38 cellular contexts compared by ENCODE assay signal in the genomic region with DNA sequence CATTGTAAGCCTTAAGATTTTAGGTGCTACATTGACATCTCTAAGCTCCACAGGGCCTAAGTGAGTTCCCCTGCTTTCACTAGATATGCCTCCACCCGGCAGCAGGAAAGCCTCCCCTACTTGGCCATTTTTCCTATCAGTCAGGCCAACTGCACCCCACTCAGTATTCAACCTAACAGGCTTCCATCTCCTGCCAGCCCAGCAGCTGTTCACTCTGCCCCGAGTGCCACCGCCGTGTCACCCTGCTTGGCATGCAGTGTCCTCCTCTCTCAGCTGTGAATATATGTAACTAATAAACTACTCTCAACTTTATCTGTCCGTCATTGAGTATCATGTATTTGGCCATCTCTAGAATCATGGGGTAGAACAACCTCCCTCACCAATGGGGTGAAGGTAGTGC. TPM values are rescaled to one million over a fixed set of nuclear protein-coding genes. Genes with fewer than 3 reads are reported as not detected.
"Had no signal": no experiment of that assay in that cellular context is flagged by ENCODE, and none has a peak within 500 bp of the region (broad histone marks: within the 10 kb centered on the region; RNA-seq: fewer than 3 reads in every experiment).

No MANE protein-coding gene starts in this region.

- H3K9me3 Mint-ChIP-seq: activated CD4-positive, alpha-beta memory T cell treated with anti-CD3 and anti-CD28 coated beads, Interleukin-2, amount 10 ng/mL, durations not matched to agents 7 days and 5 days; activated CD4-positive, alpha-beta T cell treated with anti-CD3 and anti-CD28 coated beads, Interleukin-2, amount 10 ng/mL, durations not matched to agents 7 days and 5 days; activated naive CD4-positive, alpha-beta T cell treated with anti-CD3 and anti-CD28 coated beads, Interleukin-2, amount 10 ng/mL, durations not matched to agents 7 days and 5 days; activated naive CD4-positive, alpha-beta T cell treated with anti-CD3 and anti-CD28 coated beads, Interleukin-2, amount 50 U/mL, for 24 hours; activated naive CD8-positive, alpha-beta T cell treated with anti-CD3 and anti-CD28 coated beads for 36 hours; activated T-cell treated with anti-CD3 and anti-CD28 coated beads, Interleukin-2, amount 50 U/mL, for 24 hours; activated T-helper 2 cell treated with anti-CD3 and anti-CD28 coated beads, Interferon-gamma antibody, Interleukin-2, Interleukin-4, amounts not matched to agents 10 μg/mL and 5 μg/mL and 100 μg/mL, durations not matched to agents 14 hours and 24 hours and 36 hours; T-helper 1 cell treated with Interleukin-12 subunit alpha and Interleukin-12 subunit beta and Interleukin-4 antibody, amounts not matched to agents 30 μg/mL and 1 μg/mL, for 36 hours; T-helper 2 cell treated with Interferon-gamma antibody and Interleukin-4, amounts not matched to agents 5 μg/mL and 100 μg/mL, for 36 hours; WTC11 had no signal

- DNase-seq: activated CD4-positive, alpha-beta memory T cell treated with anti-CD3 and anti-CD28 coated beads, Interleukin-2, amount 10 ng/mL, durations not matched to agents 7 days and 5 days; activated CD4-positive, alpha-beta T cell treated with anti-CD3 and anti-CD28 coated beads for 1 hour; activated CD4-positive, alpha-beta T cell treated with anti-CD3 and anti-CD28 coated beads for 36 hours; activated CD4-positive, alpha-beta T cell treated with anti-CD3 and anti-CD28 coated beads for 48 hours; activated CD4-positive, alpha-beta T cell treated with anti-CD3 and anti-CD28 coated beads, Interleukin-2, amount 10 ng/mL, durations not matched to agents 7 days and 5 days; activated CD4-positive, alpha-beta T cell treated with anti-CD3 and anti-CD28 coated beads, Interleukin-2, amount 50 U/mL, for 48 hours; activated CD4-positive, CD25-positive, alpha-beta regulatory T cell; activated CD8-positive, alpha-beta memory T cell treated with anti-CD3 and anti-CD28 coated beads for 24 hours; activated CD8-positive, alpha-beta memory T cell treated with anti-CD3 and anti-CD28 coated beads, Interleukin-2, amount 10 ng/mL, durations not matched to agents 7 days and 5 days; activated CD8-positive, alpha-beta memory T cell treated with anti-CD3 and anti-CD28 coated beads, Interleukin-2, amount 50 U/mL, for 48 hours; activated CD8-positive, alpha-beta T cell treated with anti-CD3 and anti-CD28 coated beads, Interleukin-2, amount 10 ng/mL, durations not matched to agents 7 days and 5 days; activated effector memory CD4-positive, alpha-beta T cell treated with Interleukin-2 at 50 U/mL for 16 hours; activated gamma-delta T cell; activated naive CD4-positive, alpha-beta T cell treated with anti-CD3 and anti-CD28 coated beads, Interleukin-2, amount 10 ng/mL, durations not matched to agents 7 days and 5 days; activated naive CD4-positive, alpha-beta T cell treated with Interleukin-2 at 50 U/mL for 16 hours; activated naive CD8-positive, alpha-beta T cell treated with anti-CD3 and anti-CD28 coated beads for 36 hours; activated T-cell treated with anti-CD3 and anti-CD28 coated beads, Interleukin-2, amount 50 U/mL, for 24 hours; activated T-cell treated with anti-CD3 and anti-CD28 coated beads, Interleukin-2, amount 50 U/mL, for 48 hours; adrenal gland; amniotic stem cell; aorta; body of pancreas; brain microvascular endothelial cell; central memory CD4-positive, alpha-beta T cell; T-helper 1 cell; T-helper 2 cell; T-helper 9 cell; WERI-Rb-1 had no signal

- H3K36me3 Mint-ChIP-seq: activated CD8-positive, alpha-beta memory T cell treated with anti-CD3 and anti-CD28 coated beads, Interleukin-2, amount 10 ng/mL, durations not matched to agents 7 days and 5 days; activated naive CD4-positive, alpha-beta T cell treated with anti-CD3 and anti-CD28 coated beads, Interleukin-2, amount 10 ng/mL, durations not matched to agents 7 days and 5 days; activated naive CD4-positive, alpha-beta T cell treated with anti-CD3 and anti-CD28 coated beads, Interleukin-2, amount 50 U/mL, for 24 hours; activated naive CD8-positive, alpha-beta T cell treated with anti-CD3 and anti-CD28 coated beads for 36 hours; WTC11 had no signal

- H3K27ac Mint-ChIP-seq: activated CD4-positive, alpha-beta memory T cell treated with anti-CD3 and anti-CD28 coated beads, Interleukin-2, amount 10 ng/mL, durations not matched to agents 7 days and 5 days; activated CD4-positive, alpha-beta T cell treated with anti-CD3 and anti-CD28 coated beads for 36 hours; activated CD4-positive, alpha-beta T cell treated with anti-CD3 and anti-CD28 coated beads, Interleukin-2, amount 10 ng/mL, durations not matched to agents 7 days and 5 days; activated CD8-positive, alpha-beta memory T cell treated with anti-CD3 and anti-CD28 coated beads, Interleukin-2, amount 10 ng/mL, durations not matched to agents 7 days and 5 days; activated CD8-positive, alpha-beta T cell treated with anti-CD3 and anti-CD28 coated beads, Interleukin-2, amount 10 ng/mL, durations not matched to agents 7 days and 5 days; activated naive CD4-positive, alpha-beta T cell treated with anti-CD3 and anti-CD28 coated beads, Interleukin-2, amount 10 ng/mL, durations not matched to agents 7 days and 5 days; activated naive CD4-positive, alpha-beta T cell treated with anti-CD3 and anti-CD28 coated beads, Interleukin-2, amount 50 U/mL, for 24 hours; activated naive CD8-positive, alpha-beta T cell treated with anti-CD3 and anti-CD28 coated beads for 36 hours; activated T-cell treated with anti-CD3 and anti-CD28 coated beads, Interleukin-2, amount 50 U/mL, for 24 hours; activated T-helper 2 cell treated with anti-CD3 and anti-CD28 coated beads, Interferon-gamma antibody, Interleukin-2, Interleukin-4, amounts not matched to agents 10 μg/mL and 5 μg/mL and 100 μg/mL, durations not matched to agents 14 hours and 24 hours and 36 hours; T-helper 1 cell treated with Interleukin-12 subunit alpha and Interleukin-12 subunit beta and Interleukin-4 antibody, amounts not matched to agents 30 μg/mL and 1 μg/mL, for 36 hours; T-helper 2 cell treated with Interferon-gamma antibody and Interleukin-4, amounts not matched to agents 5 μg/mL and 100 μg/mL, for 36 hours; WTC11 had no signal

- ATAC-seq: activated CD4-positive, alpha-beta T cell treated with anti-CD3 and anti-CD28 coated beads for 36 hours; activated CD4-positive, CD25-positive, alpha-beta regulatory T cell treated with anti-CD3 and anti-CD28 coated beads, Interleukin-2, amount 50 U/mL, for 24 hours; activated CD8-positive, alpha-beta memory T cell treated with anti-CD3 and anti-CD28 coated beads, Interleukin-2, amount 10 ng/mL, durations not matched to agents 7 days and 5 days; activated CD8-positive, alpha-beta T cell treated with anti-CD3 and anti-CD28 coated beads, Interleukin-2, amount 10 ng/mL, durations not matched to agents 7 days and 5 days; body of pancreas; WTC11 had no signal

RNA-seq across cellular contexts. Expression of a gene that starts 9.0 kb away (rescaled TPM):
- total RNA-seq: activated CD4-positive, alpha-beta memory T cell treated with anti-CD3 and anti-CD28 coated beads, Interleukin-2, amount 10 ng/mL, durations not matched to agents 7 days and 5 days; activated CD4-positive, alpha-beta T cell treated with anti-CD3 and anti-CD28 coated beads for 36 hours; activated CD4-positive, alpha-beta T cell treated with anti-CD3 and anti-CD28 coated beads, Interleukin-2, amount 10 ng/mL, durations not matched to agents 7 days and 5 days; activated CD8-positive, alpha-beta memory T cell treated with anti-CD3 and anti-CD28 coated beads, Interleukin-2, amount 10 ng/mL, durations not matched to agents 7 days and 5 days; activated CD8-positive, alpha-beta T cell treated with anti-CD3 and anti-CD28 coated beads, Interleukin-2, amount 10 ng/mL, durations not matched to agents 7 days and 5 days; activated naive CD8-positive, alpha-beta T cell treated with anti-CD3 and anti-CD28 coated beads for 36 hours; activated T-helper 2 cell treated with anti-CD3 and anti-CD28 coated beads, Interferon-gamma antibody, Interleukin-2, Interleukin-4, amounts not matched to agents 10 μg/mL and 5 μg/mL and 100 μg/mL, durations not matched to agents 14 hours and 24 hours and 36 hours; adrenal gland; aorta; astrocyte; body of pancreas; breast epithelium; cardiac septum; cerebellum; WTC11 had no signal
- polyA plus RNA-seq: adrenal gland, aorta had no signal
